ENCODE assay signal across 13 cellular contexts in the genomic region with DNA sequence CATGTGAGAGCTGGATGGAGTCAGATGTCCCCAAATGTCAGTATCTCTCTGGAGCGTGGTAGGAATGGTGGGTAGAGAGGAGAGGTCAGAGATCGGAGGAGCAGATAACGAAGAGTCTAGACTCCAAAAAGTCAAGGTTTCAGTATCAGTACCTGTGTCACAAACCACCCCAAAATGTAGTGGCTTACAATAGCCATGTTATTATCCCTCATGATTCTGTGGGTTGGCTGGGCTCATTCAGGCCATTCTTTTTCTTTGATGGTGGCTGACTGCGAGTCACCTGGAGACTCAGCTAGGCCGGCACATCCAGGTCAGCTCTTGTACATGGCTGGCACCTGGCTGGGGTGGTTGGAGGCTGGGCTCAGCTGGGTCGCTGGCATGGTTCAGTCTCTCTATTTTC. TPM values are rescaled to one million over a fixed set of nuclear protein-coding genes. Genes with fewer than 3 reads are reported as not detected.
DNase-seq lines count a peak whose midpoint lies in the region; ATAC-seq, FAIRE-seq and TF ChIP-seq lines count a peak whose summit lies in the region.
"Had no signal": no experiment of that assay in that cellular context is flagged by ENCODE, and none has a peak within 500 bp of the region (broad histone marks: within the 10 kb centered on the region; RNA-seq: fewer than 3 reads in every experiment).

No MANE protein-coding gene starts in this region.

- peaks cover 24% of the 10 kb centered on the region for H3K79me2 ChIP-seq in GM12878 (ENCODE audit: control insufficient read depth, insufficient read depth, low read length)

- no peaks in the 10 kb centered on the region for H3K9me3 ChIP-seq in CD4-positive, alpha-beta memory T cell (ENCODE audit: control insufficient read depth in 1 of 2, low read length in 2 of 2)
- peaks cover 4% of the 10 kb centered on the region; the same call in 2 of the 3 replicates for H3K9me3 ChIP-seq in GM12878 (replicated peaks; ENCODE audit: control insufficient read depth, insufficient read depth, low read length)
- H3K9me3 ChIP-seq in sigmoid colon = no peaks in the 10 kb centered on the region

- intact Hi-C loops in CD4-positive, alpha-beta memory T cell (cut with micrococcal nuclease) = loop anchor here (1.0 to 2.0 kb wide), 4 partner anchors 11 to 41 kb away; no protein-coding TSS in a partner anchor
- intact Hi-C loops in GM12878 (cut with micrococcal nuclease; ENCODE audit: unreplicated experiment) = loop anchor here (1.0 kb wide), 2 partner anchors 11 to 19 kb away; no protein-coding TSS in a partner anchor
- intact Hi-C loops in sigmoid colon (cut with DNase I) = no loop called here

- peaks cover 80% of the 10 kb centered on the region for H3K4me1 ChIP-seq in CD4-positive, alpha-beta memory T cell (ENCODE audit: insufficient read depth, low read length)
- H3K4me1 ChIP-seq in GM12878 (ENCODE audit: control insufficient read depth, insufficient read depth, low read length) = peaks cover 78% of the 10 kb centered on the region
- H3K4me1 ChIP-seq in sigmoid colon = no peaks in the 10 kb centered on the region

- TF ChIP-seq EP300 in GM12878 (IDR thresholded peaks at IDR 0.05; ENCODE audit: borderline replicate concordance in 1 of 2, control insufficient read depth in 1 of 2, low read depth in 2 of 2, low read length in 2 of 2) (no peak), sigmoid colon (IDR thresholded peaks at IDR 0.05) (no peak)

- H3K9me3 Mint-ChIP-seq in CD4-positive, alpha-beta memory T cell = peaks cover 0 to 3% (median 0%) of the 10 kb centered on the region in 8 donors

- peak overlapping the region; percentile 87 to 98 (median 95) for H3K27ac Mint-ChIP-seq in CD4-positive, alpha-beta memory T cell

- BruUV-seq in GM12878 (replicated peaks; lab: Mats Ljungman, UMichigan) = no TSS peak

- H3K4me3 Mint-ChIP-seq in CD4-positive, alpha-beta memory T cell = peak overlapping the region; percentile 67 to 90 (median 84)

- no peak for FAIRE-seq in GM12878 (lab: Jason Lieb, UNC)
- FAIRE-seq: astrocyte had no signal

- H2AFZ ChIP-seq in GM12878 (ENCODE audit: control insufficient read depth, low read depth, low read length) = no peak overlapping the region
- H2AFZ ChIP-seq: PC-9 had no signal

- TF ChIP-seq RAD21 in GM12878 (IDR thresholded peaks at IDR 0.05; ENCODE audit: insufficient read depth, low read depth, low read length) = no peak

- H3K27me3 ChIP-seq in CD4-positive, alpha-beta memory T cell (ENCODE audit: insufficient read depth, low read length) = no peaks in the 10 kb centered on the region
- no peaks in the 10 kb centered on the region for H3K27me3 ChIP-seq in GM12878 (replicated peaks in 1 of 2; ENCODE audit: control insufficient read depth in 2 of 2, insufficient read depth in 2 of 2, low read length in 1 of 2)
- no peaks in the 10 kb centered on the region for H3K27me3 ChIP-seq in sigmoid colon

- peak overlapping the region; percentile 93 for H3K4me2 ChIP-seq in GM12878 (ENCODE audit: control insufficient read depth, insufficient read depth)
- H3K4me2 ChIP-seq: PC-9 had no signal

- peak overlapping the region; percentile 15 to 51 for H3K4me3 ChIP-seq in CD4-positive, alpha-beta memory T cell (ENCODE audit: low read length in 2 of 2)
- H3K4me3 ChIP-seq in GM12878 (peak overlapping the region; percentile 80), sigmoid colon (no peak overlapping the region)
- H3K4me3 ChIP-seq: PC-9 had no signal

- peaks cover 65 to 85% (median 70%) of the 10 kb centered on the region in 4 donors for H3K4me1 Mint-ChIP-seq in CD4-positive, alpha-beta memory T cell

- H3K27ac ChIP-seq in CD4-positive, alpha-beta memory T cell (ENCODE audit: low read depth, low read length) = peak overlapping the region; percentile 58
- H3K27ac ChIP-seq in GM12878 (ENCODE audit: control insufficient read depth, insufficient read depth) = peak overlapping the region; percentile 99
- no peak overlapping the region for H3K27ac ChIP-seq in sigmoid colon
- H3K27ac ChIP-seq: PC-9 had no signal

- RAD21 ChIA-PET in GM12878 (lab: Charles Lee; ENCODE audit: unreplicated experiment) = interaction anchor here (0.8 to 11.8 kb wide), 12 partner anchors 10 to 175 kb away, joined by 3 to 196 read pairs (median 8); a partner anchor contains a TSS

- SMC1A ChIA-PET in GM12878 (lab: Charles Lee; ENCODE audit: uncharacterized antibody, unreplicated experiment) = interaction anchor here (0.8 to 6.7 kb wide), 8 partner anchors 11 to 358 kb away, joined by 3 to 109 read pairs (median 38); a partner anchor contains a TSS

- peaks cover 17 to 18% of the 10 kb centered on the region in 2 donors for H3K36me3 Mint-ChIP-seq in CD4-positive, alpha-beta memory T cell

- H3K36me3 ChIP-seq in CD4-positive, alpha-beta memory T cell (ENCODE audit: insufficient read depth, low read length) = peaks cover 10% of the 10 kb centered on the region
- H3K36me3 ChIP-seq in GM12878 (ENCODE audit: control insufficient read depth in 2 of 2, insufficient read depth in 2 of 2, low read length in 1 of 2) (peaks cover 3% of the 10 kb centered on the region in 2 experiments), sigmoid colon (no peaks in the 10 kb centered on the region)

- ATAC-seq in GM18907 (IDR thresholded peaks at IDR 0.05; ENCODE audit: unreplicated experiment) = peak; percentile 23
- ATAC-seq in HG03520 (IDR thresholded peaks at IDR 0.05; ENCODE audit: unreplicated experiment) = peak; percentile 4
- ATAC-seq in GM12878 = peak; percentile 38

- H3K9ac ChIP-seq in GM12878 (ENCODE audit: control insufficient read depth, insufficient read depth, low read length) = peak overlapping the region; percentile 92

- peak in 2 of 5 donors; percentile 34 to 59 for DNase-seq in CD4-positive, alpha-beta memory T cell
- no peak for DNase-seq in GM12878 (ENCODE audit: low read depth, low spot score)
- DNase-seq in MV-4-11 (lab: John Stamatoyannopoulos, UW) = no peak
- DNase-seq in OCI-M2 (lab: John Stamatoyannopoulos, UW; ENCODE audit: unreplicated experiment) = no peak
- DNase-seq in sigmoid colon = no peak
- no peak for DNase-seq in cerebellar nuclear complex (lab: John Stamatoyannopoulos, UW)
- DNase-seq: NCI-H1694 treated with DMSO at 0.1 percent for 48 hours, PC-9 had no signal

- 9% methylated on average over 6 of the region's 6 CpGs for WGBS in GM12878 (ENCODE audit: insufficient coverage, insufficient replicate concordance, low lambda C conversion rate, missing lambda C conversion rate)
- WGBS in sigmoid colon, 2 donors = 77 to 83% methylated on average over 6 of the region's 6 CpGs

- no peak for TF ChIP-seq CTCF in GM12878 (IDR thresholded peaks at IDR 0.05 in 2 of 3, conservative IDR thresholded peaks at IDR 0.05 in 1 of 3; ENCODE audit: control insufficient read depth in 2 of 3, extremely low read depth in 1 of 3, insufficient read depth in 1 of 3, low read depth in 3 of 3, low read length in 3 of 3)
- no peak for TF ChIP-seq CTCF in sigmoid colon (IDR thresholded peaks at IDR 0.05)

- POLR2A ChIA-PET in CD4-positive, alpha-beta memory T cell (lab: Charles Lee; ENCODE audit: partially characterized antibody) = interaction anchor here (1.1 to 12.4 kb wide), 12 partner anchors 13 to 266 kb away, joined by 4 to 646 read pairs (median 12); a partner anchor contains a TSS
- POLR2A ChIA-PET in GM12878 (lab: Charles Lee) = interaction anchor here (0.6 to 11.6 kb wide), 10 partner anchors 9 to 90 kb away, joined by 3 to 246 read pairs (median 6); a partner anchor contains a TSS

- peak; percentile 53 for TF ChIP-seq POLR2A in GM12878 (IDR thresholded peaks at IDR 0.05; ENCODE audit: low read depth, low read length)
- TF ChIP-seq POLR2A in sigmoid colon (IDR thresholded peaks at IDR 0.05) = no peak

- CTCF ChIA-PET in CD4-positive, alpha-beta memory T cell (lab: Charles Lee; ENCODE audit: partially characterized antibody) = interaction anchor here (1.3 to 5.5 kb wide), 7 partner anchors 9 to 140 kb away, joined by 3 to 62 read pairs (median 19); a partner anchor contains a TSS
- CTCF ChIA-PET in GM12878 (lab: Yijun Ruan, JAX) = interaction anchor here (0.8 to 8.1 kb wide), 8 partner anchors 10 to 198 kb away, joined by 3 to 111 read pairs (median 22); a partner anchor contains a TSS

- H4K20me1 ChIP-seq in GM12878 (ENCODE audit: control insufficient read depth, insufficient read depth) = no peaks in the 10 kb centered on the region

- no peaks in the 10 kb centered on the region for H3K27me3 Mint-ChIP-seq in CD4-positive, alpha-beta memory T cell

- in situ Hi-C loops in GM12878 (cut with MboI) = loop anchor here (25.0 kb wide), 1 partner anchor 1832 kb away; a partner anchor contains a TSS

RNA-seq across cellular contexts. Expression of a gene that starts 7.3 kb away (rescaled TPM):
- total RNA-seq in CD4-positive, alpha-beta memory T cell = 1 to 10 TPM; 8.2 to 9.3 TPM
- 1 to 10 TPM in 1 of 2 donors, under 1 TPM in 1; 0.50 to 1.4 TPM for polyA plus RNA-seq in CD4-positive, alpha-beta memory T cell
- 12.3 and 12.5 TPM in 2 replicates for total RNA-seq in GM12878 (2013; cell fraction: nucleolus; rRNA removed)
- total RNA-seq in GM12878 (2014; rRNA removed) (3.6 and 4.5 TPM in 2 replicates), GM12878 (2014; rRNA removed; fragmentation: Illumina TruSeq; extraction: Trizol) (2.5 and 2.8 TPM in 2 replicates), GM12878 (2021) (4.5 TPM in 2 replicates), sigmoid colon (under 1 TPM in 1 of 4 donors, not detected in 3; 0.36 TPM)
- polyA plus RNA-seq in GM12878 (2011; ENCODE audit: low read depth) = 2.6 TPM
- polyA plus RNA-seq in GM12878 (2011; rRNA removed) (3.6 and 4.3 TPM in 2 replicates), GM12878 (2014; fragmentation: Illumina TruSeq; extraction: Trizol) (1.6 and 2.3 TPM in 2 replicates), GM12878 (2014; fragmentation: Nextera tagmentation; extraction: Ambion mirVana) (under 1 TPM; 0.03 to 0.46 TPM), GM12878 (2014; rRNA removed) (4.0 and 4.3 TPM in 2 replicates), GM12878 (2016; fragmentation: Nextera tagmentation; extraction: Ambion mirVana) (1 to 10 TPM in 1 of 2 experiments, under 1 TPM in 1; 0.74 to 1.2 TPM), sigmoid colon (1 to 10 TPM in 1 of 3 donors, not detected in 2; 1.7 TPM)
- polyA plus RNA-seq in GM12878 (2011; cell fraction: cytosol; rRNA removed) = 4.7 and 5.3 TPM in 2 replicates
- polyA plus RNA-seq in GM12878 (2011; cell fraction: nucleus; rRNA removed) = 10.9 and 11.1 TPM in 2 replicates
- polyA plus RNA-seq in GM12878 (2012) = 5.5 and 6.9 TPM in 2 replicates
- polyA minus RNA-seq in GM12878 (2011; rRNA and poly(A)+ RNA removed) = 6.1 and 11.3 TPM in 2 replicates
- 2.7 and 3.5 TPM in 2 replicates for polyA minus RNA-seq in GM12878 (2011; cell fraction: cytosol; rRNA and poly(A)+ RNA removed)
- 3.1 and 4.2 TPM in 2 replicates for polyA minus RNA-seq in GM12878 (2011; cell fraction: nucleus; rRNA and poly(A)+ RNA removed)
- total RNA-seq: astrocyte, HT1080, PC-9 had no signal
- polyA plus RNA-seq: neural cell had no signal

RNA-seq across cellular contexts. Expression of a gene that starts 24.5 kb away (rescaled TPM):
- 100 to 1,000 TPM; 304 to 318 TPM for total RNA-seq in CD4-positive, alpha-beta memory T cell
- 100 to 1,000 TPM; 724 to 917 TPM for polyA plus RNA-seq in CD4-positive, alpha-beta memory T cell
- total RNA-seq in GM12878 (2013; cell fraction: nucleolus; rRNA removed) = 143 and 150 TPM in 2 replicates
- 251 and 282 TPM in 2 replicates for total RNA-seq in GM12878 (2014; rRNA removed)
- 135 and 149 TPM in 2 replicates for total RNA-seq in GM12878 (2014; rRNA removed; fragmentation: Illumina TruSeq; extraction: Trizol)
- total RNA-seq in GM12878 (2021) = 382 and 386 TPM in 2 replicates
- 314 TPM for polyA plus RNA-seq in GM12878 (2011; ENCODE audit: low read depth)
- polyA plus RNA-seq in GM12878 (2011; rRNA removed) = 84.4 and 296 TPM in 2 replicates
- polyA plus RNA-seq in GM12878 (2011; cell fraction: cytosol; rRNA removed) = 317 and 416 TPM in 2 replicates
- 561 and 566 TPM in 2 replicates for polyA plus RNA-seq in GM12878 (2011; cell fraction: nucleus; rRNA removed)
- 512 and 607 TPM in 2 replicates for polyA plus RNA-seq in GM12878 (2012)
- 166 and 339 TPM in 2 replicates for polyA plus RNA-seq in GM12878 (2014; fragmentation: Illumina TruSeq; extraction: Trizol)
- 100 to 1,000 TPM; 102 to 108 TPM for polyA plus RNA-seq in GM12878 (2014; fragmentation: Nextera tagmentation; extraction: Ambion mirVana)
- 313 and 369 TPM in 2 replicates for polyA plus RNA-seq in GM12878 (2014; rRNA removed)
- polyA plus RNA-seq in GM12878 (2016; fragmentation: Nextera tagmentation; extraction: Ambion mirVana) = 100 to 1,000 TPM; 320 to 330 TPM
- 200 and 233 TPM in 2 replicates for polyA minus RNA-seq in GM12878 (2011; rRNA and poly(A)+ RNA removed)
- polyA minus RNA-seq in GM12878 (2011; cell fraction: cytosol; rRNA and poly(A)+ RNA removed) = 155 and 158 TPM in 2 replicates
- polyA minus RNA-seq in GM12878 (2011; cell fraction: nucleus; rRNA and poly(A)+ RNA removed) = 185 and 303 TPM in 2 replicates
- total RNA-seq in sigmoid colon = 1 to 10 TPM; 3.0 to 8.0 (median 5.0) TPM
- 100 to 1,000 TPM in 1 of 3 donors, 10 to 100 TPM in 2; 14.8 to 138 (median 17.4) TPM for polyA plus RNA-seq in sigmoid colon
- polyA plus RNA-seq: neural cell had no signal

RNA-seq across cellular contexts. Expression of a gene that starts 31.5 kb away (rescaled TPM):
- total RNA-seq in CD4-positive, alpha-beta memory T cell = 10 to 100 TPM; 23.1 to 24.8 TPM
- under 1 TPM; 0.49 to 0.89 TPM for polyA plus RNA-seq in CD4-positive, alpha-beta memory T cell
- 23.7 and 26.2 TPM in 2 replicates for total RNA-seq in GM12878 (2013; cell fraction: nucleolus; rRNA removed)
- total RNA-seq in GM12878 (2014; rRNA removed) = 1.1 and 1.3 TPM in 2 replicates
- 1.6 and 1.7 TPM in 2 replicates for total RNA-seq in GM12878 (2014; rRNA removed; fragmentation: Illumina TruSeq; extraction: Trizol)
- total RNA-seq in GM12878 (2021) = 2.1 and 2.4 TPM in 2 replicates
- 2.3 TPM for polyA plus RNA-seq in GM12878 (2011; ENCODE audit: low read depth)
- polyA plus RNA-seq in GM12878 (2011; rRNA removed) = 3.9 and 4.1 TPM in 2 replicates
- polyA plus RNA-seq in GM12878 (2011; cell fraction: cytosol; rRNA removed) = 4.7 and 5.2 TPM in 2 replicates
- polyA plus RNA-seq in GM12878 (2011; cell fraction: nucleus; rRNA removed) = 23.6 and 35.1 TPM in 2 replicates
- polyA plus RNA-seq in GM12878 (2012) = 3.4 and 3.7 TPM in 2 replicates
- polyA plus RNA-seq in GM12878 (2014; fragmentation: Illumina TruSeq; extraction: Trizol) = 1.1 and 1.5 TPM in 2 replicates
- polyA plus RNA-seq in GM12878 (2014; fragmentation: Nextera tagmentation; extraction: Ambion mirVana) = under 1 TPM; 0.16 to 0.18 TPM
- 2.5 and 2.7 TPM in 2 replicates for polyA plus RNA-seq in GM12878 (2014; rRNA removed)
- 1 to 10 TPM in 1 of 2 experiments, under 1 TPM in 1; 0.99 to 1.1 TPM for polyA plus RNA-seq in GM12878 (2016; fragmentation: Nextera tagmentation; extraction: Ambion mirVana)
- polyA minus RNA-seq in GM12878 (2011; rRNA and poly(A)+ RNA removed) = 5.9 and 8.9 TPM in 2 replicates
- polyA minus RNA-seq in GM12878 (2011; cell fraction: cytosol; rRNA and poly(A)+ RNA removed) = 2.8 and 4.1 TPM in 2 replicates
- 14.0 and 16.0 TPM in 2 replicates for polyA minus RNA-seq in GM12878 (2011; cell fraction: nucleus; rRNA and poly(A)+ RNA removed)
- 1 to 10 TPM; 1.1 to 5.5 (median 1.6) TPM for total RNA-seq in sigmoid colon
- 10 to 100 TPM in 1 of 3 donors, 1 to 10 TPM in 2; 1.8 to 12.1 (median 1.8) TPM for polyA plus RNA-seq in sigmoid colon

Comparison
In these comparisons a context has a peak if more than half of its experiments do, and no peak if none do; other contexts are left out.
1. H3K27ac ChIP-seq: peak in CD4-positive, alpha-beta memory T cell (single experiment) and GM12878 (single experiment); none in sigmoid colon (0 of 4).
2. H3K4me3 ChIP-seq: peak in CD4-positive, alpha-beta memory T cell (2 of 2) and GM12878 (single experiment); none in sigmoid colon (0 of 4).
3. RNA of a gene that starts 24.5 kb away (total RNA-seq): 304 to 318 TPM in CD4-positive, alpha-beta memory T cell and 135 to 386 TPM in GM12878; 3.0 to 8.0 TPM in sigmoid colon; every median in the first group is over 10 times any median in the second.
4. Peak in every context shown above with its lines, with median percentiles within 50 percentile points of each other: ATAC-seq.